In genomic region chr17:7280519-7281073, GRCh38 we compare ENCODE assay signal across 7 cellular contexts. TPM values are rescaled to one million over a fixed set of nuclear protein-coding genes. Genes with fewer than 3 reads are reported as not detected.
A peak's percentile ranks its signal among the peaks of the same experiment; 100 is the strongest.
DNase-seq lines count a peak whose midpoint lies in the region; ATAC-seq and TF ChIP-seq lines count a peak whose summit lies in the region.

No MANE protein-coding gene starts in this region.

- H3K4me3 ChIP-seq in duodenal mucosa (ENCODE audit: low read depth in 1 of 2, low read length in 2 of 2) (peak overlapping the region; percentile 77 to 80), right lobe of liver (peak overlapping the region; percentile 22 to 61 (median 43))

- DNase-seq in NCI-H748 (lab: John Stamatoyannopoulos, UW; ENCODE audit: unreplicated experiment) (peak; percentile 91), right lobe of liver (peak; percentile 80 to 87 (median 83))
- DNase-seq in activated CD4-positive, alpha-beta memory T cell treated with anti-CD3 and anti-CD28 coated beads, Interleukin-2, amount 10 ng/mL, durations not matched to agents 7 days and 5 days: peak; percentile 87
- DNase-seq in stimulated activated CD4-positive, alpha-beta T cell treated with anti-CD3 and anti-CD28 coated beads, Interleukin-4, amount 100 ng/mL, for 4 hours: peak; percentile 81 to 82

- H3K27me3 ChIP-seq in duodenal mucosa (ENCODE audit: control insufficient read depth in 1 of 2, insufficient read depth in 2 of 2, low read length in 2 of 2) (peaks cover 0 to 13% of the 10 kb centered on the region in 2 donors), right lobe of liver (no peaks in the 10 kb centered on the region)

- peak; percentile 72 for ATAC-seq in GM18498 (IDR thresholded peaks at IDR 0.05; ENCODE audit: unreplicated experiment)
- peak; percentile 69 for ATAC-seq in HG03354 (IDR thresholded peaks at IDR 0.05; ENCODE audit: poor library complexity, severe bottlenecking, unreplicated experiment)
- peak; percentile 82 to 89 (median 86) for ATAC-seq in right lobe of liver

- no peaks in the 10 kb centered on the region for H3K9me3 Mint-ChIP-seq in activated CD4-positive, alpha-beta memory T cell treated with anti-CD3 and anti-CD28 coated beads, Interleukin-2, amount 10 ng/mL, durations not matched to agents 7 days and 5 days

- intact Hi-C loops in right lobe of liver (cut with DNase I): no loop called here

- WGBS in right lobe of liver (ENCODE audit: insufficient coverage, low coverage, low lambda C conversion rate, missing lambda C conversion rate): 0% methylated on average over 16 of the region's 29 CpGs

- TF ChIP-seq CTCF in right lobe of liver (IDR thresholded peaks at IDR 0.05): peak; percentile 92 to 97 (median 96)

- H3K9me3 ChIP-seq in duodenal mucosa (ENCODE audit: control insufficient read depth in 1 of 2, low read length in 2 of 2): no peaks in the 10 kb centered on the region
- no peaks in the 10 kb centered on the region for H3K9me3 ChIP-seq in right lobe of liver

- no peak for TF ChIP-seq POLR2A in right lobe of liver (IDR thresholded peaks at IDR 0.05)

- H3K9ac ChIP-seq in duodenal mucosa (ENCODE audit: low read depth in 1 of 2, low read length in 2 of 2): peak overlapping the region; percentile 67 to 84

- H3K36me3 ChIP-seq in duodenal mucosa (ENCODE audit: control insufficient read depth in 1 of 2, insufficient read depth in 2 of 2, low read length in 2 of 2) (no peaks in the 10 kb centered on the region), right lobe of liver (no peaks in the 10 kb centered on the region)

- H3K4me3 Mint-ChIP-seq in activated CD4-positive, alpha-beta memory T cell treated with anti-CD3 and anti-CD28 coated beads, Interleukin-2, amount 10 ng/mL, durations not matched to agents 7 days and 5 days: peak overlapping the region; percentile 56

- CTCF ChIA-PET in activated CD4-positive, alpha-beta memory T cell treated with anti-CD3 and anti-CD28 coated beads, Interleukin-2, amount 10 ng/mL, durations not matched to agents 7 days and 5 days (lab: Charles Lee): interaction anchor here (1.0 to 1.5 kb wide), 3 partner anchors 16 to 120 kb away, joined by 3 to 9 read pairs (median 4); partner anchors contain the start of gene CTDNEP1

- H3K4me1 Mint-ChIP-seq in activated CD4-positive, alpha-beta memory T cell treated with anti-CD3 and anti-CD28 coated beads, Interleukin-2, amount 10 ng/mL, durations not matched to agents 7 days and 5 days: peaks cover 24% of the 10 kb centered on the region

- H3K36me3 Mint-ChIP-seq in activated CD4-positive, alpha-beta memory T cell treated with anti-CD3 and anti-CD28 coated beads, Interleukin-2, amount 10 ng/mL, durations not matched to agents 7 days and 5 days (ENCODE audit: low read depth): no peaks in the 10 kb centered on the region

- no peak overlapping the region for H3K27ac Mint-ChIP-seq in activated CD4-positive, alpha-beta memory T cell treated with anti-CD3 and anti-CD28 coated beads, Interleukin-2, amount 10 ng/mL, durations not matched to agents 7 days and 5 days

- H3K27me3 Mint-ChIP-seq in activated CD4-positive, alpha-beta memory T cell treated with anti-CD3 and anti-CD28 coated beads, Interleukin-2, amount 10 ng/mL, durations not matched to agents 7 days and 5 days: peaks cover 26% of the 10 kb centered on the region

- peaks cover 21 to 35% of the 10 kb centered on the region in 2 donors for H3K4me1 ChIP-seq in duodenal mucosa (ENCODE audit: control insufficient read depth in 1 of 2, insufficient read depth in 2 of 2, low read length in 2 of 2)
- H3K4me1 ChIP-seq in right lobe of liver: peaks cover 0 to 20% (median 2%) of the 10 kb centered on the region in 4 donors

- H3K27ac ChIP-seq in duodenal mucosa (ENCODE audit: low read depth, low read length) (peak overlapping the region; percentile 72), right lobe of liver (peak overlapping the region in 2 of 3 donors; percentile 73)

- POLR2A ChIA-PET in activated CD4-positive, alpha-beta memory T cell treated with anti-CD3 and anti-CD28 coated beads, Interleukin-2, amount 10 ng/mL, durations not matched to agents 7 days and 5 days (lab: Charles Lee): interaction anchor here (1.2 kb wide), 1 partner anchor 34 kb away, joined by 3 read pairs; no protein-coding TSS in a partner anchor

RNA-seq across cellular contexts. Expression of gene SLC2A4, which starts 0.9 kb away (rescaled TPM):
- not detected for total RNA-seq in activated CD4-positive, alpha-beta memory T cell treated with anti-CD3 and anti-CD28 coated beads, Interleukin-2, amount 10 ng/mL, durations not matched to agents 7 days and 5 days
- total RNA-seq in right lobe of liver: 1 to 10 TPM in 4 of 6 experiments, under 1 TPM in 2; 0.66 to 2.1 (median 1.4) TPM

RNA-seq across cellular contexts. Expression of gene YBX2, which starts 13.8 kb away (rescaled TPM):
- total RNA-seq in activated CD4-positive, alpha-beta memory T cell treated with anti-CD3 and anti-CD28 coated beads, Interleukin-2, amount 10 ng/mL, durations not matched to agents 7 days and 5 days: 1 to 10 TPM; 1.5 to 1.6 TPM
- total RNA-seq in right lobe of liver: 1 to 10 TPM in 2 of 6 experiments, under 1 TPM in 4; 0.27 to 1.7 (median 0.90) TPM

RNA-seq across cellular contexts. Expression of gene CLDN7, which starts 18.3 kb away (rescaled TPM):
- total RNA-seq in activated CD4-positive, alpha-beta memory T cell treated with anti-CD3 and anti-CD28 coated beads, Interleukin-2, amount 10 ng/mL, durations not matched to agents 7 days and 5 days: under 1 TPM; 0.15 to 0.80 TPM
- 100 to 1,000 TPM in 1 of 6 experiments, 10 to 100 TPM in 4, 1 to 10 TPM in 1; 9.6 to 114 (median 23.3) TPM for total RNA-seq in right lobe of liver

RNA-seq across cellular contexts. Expression of gene EIF5A, which starts 26.8 kb away (rescaled TPM):
- 100 to 1,000 TPM; 419 to 420 TPM for total RNA-seq in activated CD4-positive, alpha-beta memory T cell treated with anti-CD3 and anti-CD28 coated beads, Interleukin-2, amount 10 ng/mL, durations not matched to agents 7 days and 5 days
- total RNA-seq in right lobe of liver: 100 to 1,000 TPM; 222 to 299 (median 238) TPM

RNA-seq across cellular contexts. Expression of gene ELP5, which starts 28.6 kb away (rescaled TPM):
- 10 to 100 TPM; 40.4 to 42.1 TPM for total RNA-seq in activated CD4-positive, alpha-beta memory T cell treated with anti-CD3 and anti-CD28 coated beads, Interleukin-2, amount 10 ng/mL, durations not matched to agents 7 days and 5 days
- 10 to 100 TPM; 14.2 to 29.6 (median 22.9) TPM for total RNA-seq in right lobe of liver

Comparison
In these comparisons a context has a peak if more than half of its experiments do, and no peak if none do; other contexts are left out.
1. Peak in every context shown above with its lines: DNase-seq, ATAC-seq, H3K4me3 ChIP-seq and H3K27ac ChIP-seq.
2. RNA of gene CLDN7, which starts 18.3 kb away (total RNA-seq): 9.6 to 114 TPM in right lobe of liver; 0.15 to 0.80 TPM in activated CD4-positive, alpha-beta memory T cell treated with anti-CD3 and anti-CD28 coated beads, Interleukin-2, amount 10 ng/mL, durations not matched to agents 7 days and 5 days; every median in the first group is over 4 times any median in the second.